Comparison of ENCODE assay signal across 1 cellular context in the genomic region with DNA sequence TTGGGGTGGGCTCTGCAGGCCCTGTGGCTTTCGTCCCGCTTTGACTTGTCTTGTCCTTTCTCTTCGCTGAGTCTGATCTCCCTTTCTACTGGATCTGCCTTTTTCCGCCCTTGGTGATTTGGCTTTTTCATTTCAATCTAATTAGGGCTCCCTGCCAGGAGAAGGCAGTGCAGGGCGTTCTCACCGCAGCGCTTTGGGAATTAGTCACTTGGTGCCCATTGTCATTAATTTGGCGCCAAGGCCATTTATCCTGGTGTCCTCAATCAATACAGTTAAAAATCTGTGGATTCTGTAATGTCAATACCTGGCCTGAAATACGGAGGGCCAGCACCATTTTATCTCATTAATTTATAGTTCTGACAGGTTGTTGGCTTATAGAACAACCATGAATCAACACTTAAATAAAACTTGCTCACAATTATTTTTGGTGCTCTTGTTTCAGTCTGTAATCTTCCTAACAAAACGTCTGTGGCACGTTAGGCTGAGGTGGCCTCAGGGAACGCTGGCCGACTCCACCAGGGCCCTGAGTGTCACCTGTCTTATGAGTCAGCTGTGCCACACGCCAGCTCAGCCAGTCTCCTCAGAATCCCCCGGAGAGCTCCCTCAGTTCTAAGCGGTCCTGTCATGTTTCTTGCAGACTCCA.
TF ChIP-seq lines count a peak whose summit lies in the region.

No MANE protein-coding gene starts in this region.

TF ChIP-seq in HEK293, 187 proteins besides CTCF, POLR2A, EP300 and RAD21 (continued from another document):
- TF ChIP-seq, protein P1, sequence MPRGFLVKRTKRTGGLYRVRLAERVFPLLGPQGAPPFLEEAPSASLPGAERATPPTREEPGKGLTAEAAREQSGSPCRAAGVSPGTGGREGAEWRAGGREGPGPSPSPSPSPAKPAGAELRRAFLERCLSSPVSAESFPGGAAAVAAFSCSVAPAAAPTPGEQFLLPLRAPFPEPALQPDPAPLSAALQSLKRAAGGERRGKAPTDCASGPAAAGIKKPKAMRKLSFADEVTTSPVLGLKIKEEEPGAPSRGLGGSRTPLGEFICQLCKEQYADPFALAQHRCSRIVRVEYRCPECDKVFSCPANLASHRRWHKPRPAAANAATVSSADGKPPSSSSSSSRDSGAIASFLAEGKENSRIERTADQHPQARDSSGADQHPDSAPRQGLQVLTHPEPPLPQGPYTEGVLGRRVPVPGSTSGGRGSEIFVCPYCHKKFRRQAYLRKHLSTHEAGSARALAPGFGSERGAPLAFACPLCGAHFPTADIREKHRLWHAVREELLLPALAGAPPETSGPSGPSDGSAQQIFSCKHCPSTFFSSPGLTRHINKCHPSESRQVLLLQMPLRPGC (tag by site-specific recombination; IDR thresholded peaks at IDR 0.05): peak; percentile 77
- TF ChIP-seq KLF10 (tag by site-specific recombination; IDR thresholded peaks at IDR 0.05) (peak; percentile 55; the same call in 1 of the 2 replicates), GLIS2 (tag by site-specific recombination; IDR thresholded peaks at IDR 0.05) (peak; percentile 43; the same call in 1 of the 2 replicates), ZNF654 (tag by site-specific recombination; IDR thresholded peaks at IDR 0.05; ENCODE audit: low read depth) (no peak; the same call in 1 of the 2 replicates), GLIS1 (tag by site-specific recombination; IDR thresholded peaks at IDR 0.05) (peak; percentile 95), ZNF501 (tag by site-specific recombination; IDR thresholded peaks at IDR 0.05) (peak; percentile 60; the same call in 1 of the 2 replicates), KLF8 (tag by site-specific recombination; IDR thresholded peaks at IDR 0.05) (0 out of 2 replicates have a peak, but pooled peaks have one; percentile 43), MZF1 (tag by site-specific recombination; IDR thresholded peaks at IDR 0.05; ENCODE audit: borderline replicate concordance) (no peak), GLI2 (tag by site-specific recombination; IDR thresholded peaks at IDR 0.05; ENCODE audit: borderline replicate concordance, low read depth) (peak; percentile 72; the same call in 1 of the 2 replicates), ZNF335 (tag by site-specific recombination; conservative IDR thresholded peaks at IDR 0.05) (peak; percentile 55), ZNF792 (tag by site-specific recombination; IDR thresholded peaks at IDR 0.05) (no peak), EGR2 (tag by site-specific recombination; IDR thresholded peaks at IDR 0.05; ENCODE audit: low read depth) (no peak), ZNF184 (tag by site-specific recombination; IDR thresholded peaks at IDR 0.05) (no peak), KLF7 (tag by site-specific recombination; IDR thresholded peaks at IDR 0.05; ENCODE audit: borderline replicate concordance) (no peak), ZNF514 (tag by site-specific recombination; IDR thresholded peaks at IDR 0.05) (no peak), ZNF610 (tag by site-specific recombination; IDR thresholded peaks at IDR 0.05; ENCODE audit: borderline replicate concordance) (no peak), ZNF843 (tag by site-specific recombination; IDR thresholded peaks at IDR 0.05) (peak; percentile 88), ZNF629 (tag by site-specific recombination; IDR thresholded peaks at IDR 0.05) (peak; percentile 88), ZEB2 (tag by site-specific recombination; IDR thresholded peaks at IDR 0.05) (no peak; the same call in none of the 2 replicates), SP7 (tag by site-specific recombination; IDR thresholded peaks at IDR 0.05) (peak; percentile 94), BCL11B (tag by site-specific recombination; IDR thresholded peaks at IDR 0.05; ENCODE audit: low read depth) (no peak), ZBTB21 (tag by site-specific recombination; IDR thresholded peaks at IDR 0.05) (peak; percentile 21; the same call in 1 of the 2 replicates), ZNF366 (tag by site-specific recombination; conservative IDR thresholded peaks at IDR 0.05) (peak; percentile 72), SETDB1 (IDR thresholded peaks at IDR 0.05; ENCODE audit: insufficient read length, low read length) (no peak)
- TF ChIP-seq, protein P2, sequence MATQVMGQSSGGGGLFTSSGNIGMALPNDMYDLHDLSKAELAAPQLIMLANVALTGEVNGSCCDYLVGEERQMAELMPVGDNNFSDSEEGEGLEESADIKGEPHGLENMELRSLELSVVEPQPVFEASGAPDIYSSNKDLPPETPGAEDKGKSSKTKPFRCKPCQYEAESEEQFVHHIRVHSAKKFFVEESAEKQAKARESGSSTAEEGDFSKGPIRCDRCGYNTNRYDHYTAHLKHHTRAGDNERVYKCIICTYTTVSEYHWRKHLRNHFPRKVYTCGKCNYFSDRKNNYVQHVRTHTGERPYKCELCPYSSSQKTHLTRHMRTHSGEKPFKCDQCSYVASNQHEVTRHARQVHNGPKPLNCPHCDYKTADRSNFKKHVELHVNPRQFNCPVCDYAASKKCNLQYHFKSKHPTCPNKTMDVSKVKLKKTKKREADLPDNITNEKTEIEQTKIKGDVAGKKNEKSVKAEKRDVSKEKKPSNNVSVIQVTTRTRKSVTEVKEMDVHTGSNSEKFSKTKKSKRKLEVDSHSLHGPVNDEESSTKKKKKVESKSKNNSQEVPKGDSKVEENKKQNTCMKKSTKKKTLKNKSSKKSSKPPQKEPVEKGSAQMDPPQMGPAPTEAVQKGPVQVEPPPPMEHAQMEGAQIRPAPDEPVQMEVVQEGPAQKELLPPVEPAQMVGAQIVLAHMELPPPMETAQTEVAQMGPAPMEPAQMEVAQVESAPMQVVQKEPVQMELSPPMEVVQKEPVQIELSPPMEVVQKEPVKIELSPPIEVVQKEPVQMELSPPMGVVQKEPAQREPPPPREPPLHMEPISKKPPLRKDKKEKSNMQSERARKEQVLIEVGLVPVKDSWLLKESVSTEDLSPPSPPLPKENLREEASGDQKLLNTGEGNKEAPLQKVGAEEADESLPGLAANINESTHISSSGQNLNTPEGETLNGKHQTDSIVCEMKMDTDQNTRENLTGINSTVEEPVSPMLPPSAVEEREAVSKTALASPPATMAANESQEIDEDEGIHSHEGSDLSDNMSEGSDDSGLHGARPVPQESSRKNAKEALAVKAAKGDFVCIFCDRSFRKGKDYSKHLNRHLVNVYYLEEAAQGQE (tag by site-specific recombination; IDR thresholded peaks at IDR 0.05): no peak
- TF ChIP-seq, protein P3, sequence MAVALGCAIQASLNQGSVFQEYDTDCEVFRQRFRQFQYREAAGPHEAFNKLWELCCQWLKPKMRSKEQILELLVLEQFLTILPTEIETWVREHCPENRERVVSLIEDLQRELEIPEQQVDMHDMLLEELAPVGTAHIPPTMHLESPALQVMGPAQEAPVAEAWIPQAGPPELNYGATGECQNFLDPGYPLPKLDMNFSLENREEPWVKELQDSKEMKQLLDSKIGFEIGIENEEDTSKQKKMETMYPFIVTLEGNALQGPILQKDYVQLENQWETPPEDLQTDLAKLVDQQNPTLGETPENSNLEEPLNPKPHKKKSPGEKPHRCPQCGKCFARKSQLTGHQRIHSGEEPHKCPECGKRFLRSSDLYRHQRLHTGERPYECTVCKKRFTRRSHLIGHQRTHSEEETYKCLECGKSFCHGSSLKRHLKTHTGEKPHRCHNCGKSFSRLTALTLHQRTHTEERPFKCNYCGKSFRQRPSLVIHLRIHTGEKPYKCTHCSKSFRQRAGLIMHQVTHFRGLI (tag by site-specific recombination; IDR thresholded peaks at IDR 0.05): peak; percentile 25; the same call in 1 of the 2 replicates
- TF ChIP-seq, protein P4, sequence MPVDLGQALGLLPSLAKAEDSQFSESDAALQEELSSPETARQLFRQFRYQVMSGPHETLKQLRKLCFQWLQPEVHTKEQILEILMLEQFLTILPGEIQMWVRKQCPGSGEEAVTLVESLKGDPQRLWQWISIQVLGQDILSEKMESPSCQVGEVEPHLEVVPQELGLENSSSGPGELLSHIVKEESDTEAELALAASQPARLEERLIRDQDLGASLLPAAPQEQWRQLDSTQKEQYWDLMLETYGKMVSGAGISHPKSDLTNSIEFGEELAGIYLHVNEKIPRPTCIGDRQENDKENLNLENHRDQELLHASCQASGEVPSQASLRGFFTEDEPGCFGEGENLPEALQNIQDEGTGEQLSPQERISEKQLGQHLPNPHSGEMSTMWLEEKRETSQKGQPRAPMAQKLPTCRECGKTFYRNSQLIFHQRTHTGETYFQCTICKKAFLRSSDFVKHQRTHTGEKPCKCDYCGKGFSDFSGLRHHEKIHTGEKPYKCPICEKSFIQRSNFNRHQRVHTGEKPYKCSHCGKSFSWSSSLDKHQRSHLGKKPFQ (tag by site-specific recombination; IDR thresholded peaks at IDR 0.05): peak; percentile 50
- TF ChIP-seq, protein P5, sequence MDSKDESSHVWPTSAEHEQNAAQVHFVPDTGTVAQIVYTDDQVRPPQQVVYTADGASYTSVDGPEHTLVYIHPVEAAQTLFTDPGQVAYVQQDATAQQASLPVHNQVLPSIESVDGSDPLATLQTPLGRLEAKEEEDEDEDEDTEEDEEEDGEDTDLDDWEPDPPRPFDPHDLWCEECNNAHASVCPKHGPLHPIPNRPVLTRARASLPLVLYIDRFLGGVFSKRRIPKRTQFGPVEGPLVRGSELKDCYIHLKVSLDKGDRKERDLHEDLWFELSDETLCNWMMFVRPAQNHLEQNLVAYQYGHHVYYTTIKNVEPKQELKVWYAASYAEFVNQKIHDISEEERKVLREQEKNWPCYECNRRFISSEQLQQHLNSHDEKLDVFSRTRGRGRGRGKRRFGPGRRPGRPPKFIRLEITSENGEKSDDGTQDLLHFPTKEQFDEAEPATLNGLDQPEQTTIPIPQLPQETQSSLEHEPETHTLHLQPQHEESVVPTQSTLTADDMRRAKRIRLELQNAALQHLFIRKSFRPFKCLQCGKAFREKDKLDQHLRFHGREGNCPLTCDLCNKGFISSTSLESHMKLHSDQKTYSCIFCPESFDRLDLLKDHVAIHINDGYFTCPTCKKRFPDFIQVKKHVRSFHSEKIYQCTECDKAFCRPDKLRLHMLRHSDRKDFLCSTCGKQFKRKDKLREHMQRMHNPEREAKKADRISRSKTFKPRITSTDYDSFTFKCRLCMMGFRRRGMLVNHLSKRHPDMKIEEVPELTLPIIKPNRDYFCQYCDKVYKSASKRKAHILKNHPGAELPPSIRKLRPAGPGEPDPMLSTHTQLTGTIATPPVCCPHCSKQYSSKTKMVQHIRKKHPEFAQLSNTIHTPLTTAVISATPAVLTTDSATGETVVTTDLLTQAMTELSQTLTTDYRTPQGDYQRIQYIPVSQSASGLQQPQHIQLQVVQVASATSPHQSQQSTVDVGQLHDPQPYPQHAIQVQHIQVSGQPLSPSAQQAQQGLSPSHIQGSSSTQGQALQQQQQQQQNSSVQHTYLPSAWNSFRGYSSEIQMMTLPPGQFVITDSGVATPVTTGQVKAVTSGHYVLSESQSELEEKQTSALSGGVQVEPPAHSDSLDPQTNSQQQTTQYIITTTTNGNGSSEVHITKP (tag by site-specific recombination; IDR thresholded peaks at IDR 0.05): peak; percentile 24
- TF ChIP-seq, protein P6, sequence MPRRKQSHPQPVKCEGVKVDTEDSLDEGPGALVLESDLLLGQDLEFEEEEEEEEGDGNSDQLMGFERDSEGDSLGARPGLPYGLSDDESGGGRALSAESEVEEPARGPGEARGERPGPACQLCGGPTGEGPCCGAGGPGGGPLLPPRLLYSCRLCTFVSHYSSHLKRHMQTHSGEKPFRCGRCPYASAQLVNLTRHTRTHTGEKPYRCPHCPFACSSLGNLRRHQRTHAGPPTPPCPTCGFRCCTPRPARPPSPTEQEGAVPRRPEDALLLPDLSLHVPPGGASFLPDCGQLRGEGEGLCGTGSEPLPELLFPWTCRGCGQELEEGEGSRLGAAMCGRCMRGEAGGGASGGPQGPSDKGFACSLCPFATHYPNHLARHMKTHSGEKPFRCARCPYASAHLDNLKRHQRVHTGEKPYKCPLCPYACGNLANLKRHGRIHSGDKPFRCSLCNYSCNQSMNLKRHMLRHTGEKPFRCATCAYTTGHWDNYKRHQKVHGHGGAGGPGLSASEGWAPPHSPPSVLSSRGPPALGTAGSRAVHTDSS (tag by site-specific recombination; IDR thresholded peaks at IDR 0.05): no peak
- TF ChIP-seq, protein P7, sequence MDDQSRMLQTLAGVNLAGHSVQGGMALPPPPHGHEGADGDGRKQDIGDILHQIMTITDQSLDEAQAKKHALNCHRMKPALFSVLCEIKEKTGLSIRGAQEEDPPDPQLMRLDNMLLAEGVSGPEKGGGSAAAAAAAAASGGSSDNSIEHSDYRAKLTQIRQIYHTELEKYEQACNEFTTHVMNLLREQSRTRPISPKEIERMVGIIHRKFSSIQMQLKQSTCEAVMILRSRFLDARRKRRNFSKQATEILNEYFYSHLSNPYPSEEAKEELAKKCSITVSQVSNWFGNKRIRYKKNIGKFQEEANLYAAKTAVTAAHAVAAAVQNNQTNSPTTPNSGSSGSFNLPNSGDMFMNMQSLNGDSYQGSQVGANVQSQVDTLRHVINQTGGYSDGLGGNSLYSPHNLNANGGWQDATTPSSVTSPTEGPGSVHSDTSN (CRISPR knock-in tag; IDR thresholded peaks at IDR 0.05): no peak
- TF ChIP-seq, protein P8, sequence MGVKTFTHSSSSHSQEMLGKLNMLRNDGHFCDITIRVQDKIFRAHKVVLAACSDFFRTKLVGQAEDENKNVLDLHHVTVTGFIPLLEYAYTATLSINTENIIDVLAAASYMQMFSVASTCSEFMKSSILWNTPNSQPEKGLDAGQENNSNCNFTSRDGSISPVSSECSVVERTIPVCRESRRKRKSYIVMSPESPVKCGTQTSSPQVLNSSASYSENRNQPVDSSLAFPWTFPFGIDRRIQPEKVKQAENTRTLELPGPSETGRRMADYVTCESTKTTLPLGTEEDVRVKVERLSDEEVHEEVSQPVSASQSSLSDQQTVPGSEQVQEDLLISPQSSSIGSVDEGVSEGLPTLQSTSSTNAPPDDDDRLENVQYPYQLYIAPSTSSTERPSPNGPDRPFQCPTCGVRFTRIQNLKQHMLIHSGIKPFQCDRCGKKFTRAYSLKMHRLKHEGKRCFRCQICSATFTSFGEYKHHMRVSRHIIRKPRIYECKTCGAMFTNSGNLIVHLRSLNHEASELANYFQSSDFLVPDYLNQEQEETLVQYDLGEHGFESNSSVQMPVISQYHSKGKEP (tag by site-specific recombination; IDR thresholded peaks at IDR 0.05): no peak
